6 cellular contexts compared by ENCODE assay signal in genomic region chr2:95592973-95593372, GRCh38. TPM values are rescaled to one million over a fixed set of nuclear protein-coding genes. Genes with fewer than 3 reads are reported as not detected.
"Had no signal": no experiment of that assay in that cellular context is flagged by ENCODE, and none has a peak within 500 bp of the region (broad histone marks: within the 10 kb centered on the region; RNA-seq: fewer than 3 reads in every experiment).

No MANE protein-coding gene starts in this region.

RNA-seq across cellular contexts. Expression of gene TRIM43, which starts 1.2 kb away (rescaled TPM):
- total RNA-seq: GM23248, H1, H4, H7, H9, HFFc6 had no signal
